ENCODE assay signal across 1 cellular context in the genomic region with DNA sequence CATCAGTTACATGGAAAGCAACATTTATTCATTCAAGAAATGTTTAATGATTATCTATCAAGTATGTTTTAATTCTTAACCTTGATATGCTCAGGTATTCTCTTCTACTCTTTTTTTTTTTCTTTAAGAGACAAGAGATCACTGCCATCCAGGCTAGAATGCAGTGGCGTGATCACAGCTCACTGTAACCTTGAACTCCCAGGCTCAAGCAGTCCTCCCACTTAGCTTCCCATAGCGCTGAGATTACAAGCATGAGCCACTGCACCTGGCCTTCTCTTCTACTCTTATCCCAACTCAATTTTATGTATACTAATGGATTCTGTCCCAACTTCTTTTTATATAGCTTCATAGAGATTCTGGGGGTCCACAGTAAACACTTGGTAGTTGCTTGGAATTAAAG.
TF ChIP-seq lines count a peak whose summit lies in the region.

No MANE protein-coding gene starts in this region.

TF ChIP-seq in HepG2, 621 proteins besides CTCF, POLR2A, EP300 and RAD21:
- TF ChIP-seq, protein P1, sequence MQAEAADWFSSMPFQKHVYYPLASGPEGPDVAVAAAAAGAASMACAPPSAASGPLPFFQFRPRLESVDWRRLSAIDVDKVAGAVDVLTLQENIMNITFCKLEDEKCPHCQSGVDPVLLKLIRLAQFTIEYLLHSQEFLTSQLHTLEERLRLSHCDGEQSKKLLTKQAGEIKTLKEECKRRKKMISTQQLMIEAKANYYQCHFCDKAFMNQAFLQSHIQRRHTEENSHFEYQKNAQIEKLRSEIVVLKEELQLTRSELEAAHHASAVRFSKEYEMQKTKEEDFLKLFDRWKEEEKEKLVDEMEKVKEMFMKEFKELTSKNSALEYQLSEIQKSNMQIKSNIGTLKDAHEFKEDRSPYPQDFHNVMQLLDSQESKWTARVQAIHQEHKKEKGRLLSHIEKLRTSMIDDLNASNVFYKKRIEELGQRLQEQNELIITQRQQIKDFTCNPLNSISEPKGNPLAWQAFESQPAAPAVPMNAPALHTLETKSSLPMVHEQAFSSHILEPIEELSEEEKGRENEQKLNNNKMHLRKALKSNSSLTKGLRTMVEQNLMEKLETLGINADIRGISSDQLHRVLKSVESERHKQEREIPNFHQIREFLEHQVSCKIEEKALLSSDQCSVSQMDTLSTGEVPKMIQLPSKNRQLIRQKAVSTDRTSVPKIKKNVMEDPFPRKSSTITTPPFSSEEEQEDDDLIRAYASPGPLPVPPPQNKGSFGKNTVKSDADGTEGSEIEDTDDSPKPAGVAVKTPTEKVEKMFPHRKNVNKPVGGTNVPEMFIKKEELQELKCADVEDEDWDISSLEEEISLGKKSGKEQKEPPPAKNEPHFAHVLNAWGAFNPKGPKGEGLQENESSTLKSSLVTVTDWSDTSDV (CRISPR knock-in tag; IDR thresholded peaks at IDR 0.05), result no peak
- TF ChIP-seq ZNF263 (CRISPR knock-in tag; IDR thresholded peaks at IDR 0.05), result peak; percentile 65
TF ChIP-seq in HepG2: peak in this region for 1.
